Comparison of ENCODE assay signal across 8 cellular contexts in genomic region chr22:42539236-42539771, GRCh38. TPM values are rescaled to one million over a fixed set of nuclear protein-coding genes. Genes with fewer than 3 reads are reported as not detected.
A peak's percentile ranks its signal among the peaks of the same experiment; 100 is the strongest.
DNase-seq lines count a peak whose midpoint lies in the region; ATAC-seq and TF ChIP-seq lines count a peak whose summit lies in the region.
"Not testable (repeated sequence)": the region's sequence is repeated elsewhere in the genome, so short reads cannot be mapped to it uniquely, and the experiment has no call there.

No MANE protein-coding gene starts in this region.

- not testable (repeated sequence) for H3K27me3 ChIP-seq in mammary epithelial cell (ENCODE audit: insufficient read depth, low read length); heart left ventricle; naive thymus-derived CD4-positive, alpha-beta T cell (ENCODE audit: control insufficient read depth in 2 of 2, insufficient read depth in 2 of 2, low read length in 2 of 2); upper lobe of left lung

- H3K9me3 ChIP-seq in mammary epithelial cell (replicated peaks; ENCODE audit: insufficient read depth, low read length); heart left ventricle; naive thymus-derived CD4-positive, alpha-beta T cell (ENCODE audit: control insufficient read depth in 2 of 3, low read length in 3 of 3); upper lobe of left lung: not testable (repeated sequence)

- peaks cover 0 to 12% (median 0%) of the 10 kb centered on the region in 7 donors for H3K4me1 Mint-ChIP-seq in naive thymus-derived CD4-positive, alpha-beta T cell

- POLR2A ChIA-PET in naive thymus-derived CD4-positive, alpha-beta T cell (lab: Charles Lee) = not testable (repeated sequence)

- not testable (repeated sequence) for BruUV-seq in mammary epithelial cell (replicated peaks; lab: Mats Ljungman, UMichigan)

- dilution Hi-C loops in mammary epithelial cell (cut with HindIII; ENCODE audit: low sequenced_read_pairs) = not testable (repeated sequence)

- intact Hi-C loops in mammary epithelial cell (cut with micrococcal nuclease); heart left ventricle (cut with DNase I); naive thymus-derived CD4-positive, alpha-beta T cell (cut with micrococcal nuclease): not testable (repeated sequence)

- H3K36me3 ChIP-seq in mammary epithelial cell (ENCODE audit: insufficient read depth, low read length); heart left ventricle; naive thymus-derived CD4-positive, alpha-beta T cell (ENCODE audit: control insufficient read depth in 2 of 3, insufficient read depth in 3 of 3, low read length in 3 of 3); upper lobe of left lung: not testable (repeated sequence)

- not testable (repeated sequence) for H3K9ac ChIP-seq in mammary epithelial cell (ENCODE audit: insufficient read depth, low read length)

- TF ChIP-seq CTCF in mammary epithelial cell (conservative IDR thresholded peaks at IDR 0.05 in 1 of 2, IDR thresholded peaks at IDR 0.05 in 1 of 2; ENCODE audit: extremely low read depth in 1 of 2, insufficient read depth in 1 of 2, low read depth in 1 of 2, low read length in 2 of 2); heart left ventricle (IDR thresholded peaks at IDR 0.05); upper lobe of left lung (IDR thresholded peaks at IDR 0.05): not testable (repeated sequence)

- H2AFZ ChIP-seq in mammary epithelial cell (ENCODE audit: low read depth, low read length) = peak overlapping the region; percentile 26

- H3K4me3 ChIP-seq in mammary epithelial cell (replicated peaks in 1 of 3; ENCODE audit: insufficient read depth in 1 of 3, low read depth in 2 of 3, low read length in 3 of 3); heart left ventricle; naive thymus-derived CD4-positive, alpha-beta T cell (ENCODE audit: low read length); upper lobe of left lung: not testable (repeated sequence)

- in situ Hi-C loops in mammary epithelial cell (cut with MboI; ENCODE audit: low sequenced_read_pairs in 2 of 2) = not testable (repeated sequence)

- not testable (repeated sequence) for H4K20me1 ChIP-seq in mammary epithelial cell (ENCODE audit: insufficient read depth, low read length)

- TF ChIP-seq POLR2A in heart left ventricle (IDR thresholded peaks at IDR 0.05); upper lobe of left lung (IDR thresholded peaks at IDR 0.05): not testable (repeated sequence)

- H3K36me3 Mint-ChIP-seq in naive thymus-derived CD4-positive, alpha-beta T cell = not testable (repeated sequence)

- TF ChIP-seq EP300 in upper lobe of left lung (IDR thresholded peaks at IDR 0.05) = not testable (repeated sequence)

- DNase-seq in EL (peak; percentile 48), LHCN-M2 (ENCODE audit: low read depth) (peak; percentile 58)
- DNase-seq in mammary epithelial cell; heart left ventricle; naive thymus-derived CD4-positive, alpha-beta T cell; upper lobe of left lung: not testable (repeated sequence)

- not testable (repeated sequence) for H3K4me2 ChIP-seq in mammary epithelial cell (ENCODE audit: insufficient read depth, low read depth, low read length)

- WGBS in mammary epithelial cell (ENCODE audit: low coverage, missing lambda C conversion rate) = 100% methylated on average over 4 of the region's 11 CpGs
- 25 to 55% (median 36%) methylated on average over 7 to 9 of the region's 11 CpGs for WGBS in heart left ventricle, 4 donors
- WGBS in upper lobe of left lung, 2 donors = 22 to 31% methylated on average over 8 of the region's 11 CpGs

- H3K27ac ChIP-seq in mammary epithelial cell (ENCODE audit: insufficient read depth, low read depth, low read length); naive thymus-derived CD4-positive, alpha-beta T cell (ENCODE audit: low read depth, low read length): not testable (repeated sequence)
- H3K27ac ChIP-seq in heart left ventricle (peak overlapping the region in 7 of 12 donors; percentile 13 to 65 (median 28)), upper lobe of left lung (peak overlapping the region; percentile 47 to 87 (median 76))

- H3K4me3 Mint-ChIP-seq in naive thymus-derived CD4-positive, alpha-beta T cell = not testable (repeated sequence)

- not testable (repeated sequence) for H3K79me2 ChIP-seq in mammary epithelial cell (ENCODE audit: insufficient read depth, low read length)

- ATAC-seq in GM21717 (IDR thresholded peaks at IDR 0.05; ENCODE audit: unreplicated experiment) = peak; percentile 46
- ATAC-seq in activated CD4-positive, CD25-positive, alpha-beta regulatory T cell treated with anti-CD3 and anti-CD28 coated beads, Interleukin-2, amount 50 U/mL, for 24 hours = peak; percentile 70 to 78
- peak; percentile 70 to 85 (median 77) for ATAC-seq in heart left ventricle
- peak; percentile 69 for ATAC-seq in naive thymus-derived CD4-positive, alpha-beta T cell
- ATAC-seq in upper lobe of left lung (ENCODE audit: low FRiP score in 2 of 2) = peak; percentile 83 to 91

- H3K27ac Mint-ChIP-seq in naive thymus-derived CD4-positive, alpha-beta T cell = peak overlapping the region in 1 of 9 donors; percentile 52

- CTCF ChIA-PET in mammary epithelial cell (lab: Charles Lee; ENCODE audit: low non-redundant PET) = not testable (repeated sequence)
- CTCF ChIA-PET in naive thymus-derived CD4-positive, alpha-beta T cell (lab: Charles Lee) = interaction anchor here (0.6 kb wide), 1 partner anchor 79 kb away, joined by 3 read pairs; no protein-coding TSS in a partner anchor

- not testable (repeated sequence) for H3K27me3 Mint-ChIP-seq in naive thymus-derived CD4-positive, alpha-beta T cell

- H3K9me3 Mint-ChIP-seq in naive thymus-derived CD4-positive, alpha-beta T cell = not testable (repeated sequence)

- not testable (repeated sequence) for H3K4me1 ChIP-seq in mammary epithelial cell (ENCODE audit: insufficient read depth, low read length); naive thymus-derived CD4-positive, alpha-beta T cell (ENCODE audit: control insufficient read depth in 2 of 2, insufficient read depth in 2 of 2, low read length in 2 of 2)
- H3K4me1 ChIP-seq in heart left ventricle (peaks cover 0 to 17% (median 5%) of the 10 kb centered on the region in 12 donors), upper lobe of left lung (peaks cover 9 to 22% (median 19%) of the 10 kb centered on the region in 4 donors)

RNA-seq across cellular contexts. Expression of gene SERHL2, which starts 14.5 kb away (rescaled TPM):
- total RNA-seq in LHCN-M2 (2014; rRNA removed) (1.5 and 2.1 TPM in 2 replicates), mammary epithelial cell (1 to 10 TPM; 1.7 to 2.3 TPM), heart left ventricle (1 to 10 TPM in 8 of 9 donors, under 1 TPM in 1; 0.90 to 5.3 (median 3.5) TPM), upper lobe of left lung (1 to 10 TPM in 5 of 6 donors, not detected in 1; 1.1 to 4.9 (median 2.2) TPM)
- 1.7 TPM for polyA plus RNA-seq in LHCN-M2 (2012)
- polyA plus RNA-seq in mammary epithelial cell (1.4 TPM), heart left ventricle (1 to 10 TPM; 1.1 to 3.4 TPM)
- polyA minus RNA-seq in mammary epithelial cell = not detected
- 1 to 10 TPM in 1 of 5 experiments, under 1 TPM in 3, not detected in 1; 0.27 to 1.0 (median 0.82) TPM for total RNA-seq in naive thymus-derived CD4-positive, alpha-beta T cell
- polyA plus RNA-seq in naive thymus-derived CD4-positive, alpha-beta T cell = under 1 TPM; 0.25 to 0.28 TPM

RNA-seq across cellular contexts. Expression of gene RRP7A, which starts 19.7 kb away (rescaled TPM):
- total RNA-seq in LHCN-M2 (2014; rRNA removed) (35.6 and 36.9 TPM in 2 replicates), mammary epithelial cell (10 to 100 TPM; 34.3 to 68.4 TPM), heart left ventricle (10 to 100 TPM; 14.0 to 39.5 (median 25.6) TPM), upper lobe of left lung (10 to 100 TPM; 21.2 to 36.2 (median 29.3) TPM)
- polyA plus RNA-seq in LHCN-M2 (2012) = 27.0 TPM
- polyA plus RNA-seq in mammary epithelial cell (33.7 TPM), heart left ventricle (10 to 100 TPM; 20.5 to 29.1 TPM)
- 21.9 TPM for polyA minus RNA-seq in mammary epithelial cell
- total RNA-seq in naive thymus-derived CD4-positive, alpha-beta T cell = 100 to 1,000 TPM in 2 of 5 experiments, 10 to 100 TPM in 3; 43.2 to 125 (median 70.8) TPM
- 10 to 100 TPM; 39.3 to 46.2 TPM for polyA plus RNA-seq in naive thymus-derived CD4-positive, alpha-beta T cell
